In the genomic region with DNA sequence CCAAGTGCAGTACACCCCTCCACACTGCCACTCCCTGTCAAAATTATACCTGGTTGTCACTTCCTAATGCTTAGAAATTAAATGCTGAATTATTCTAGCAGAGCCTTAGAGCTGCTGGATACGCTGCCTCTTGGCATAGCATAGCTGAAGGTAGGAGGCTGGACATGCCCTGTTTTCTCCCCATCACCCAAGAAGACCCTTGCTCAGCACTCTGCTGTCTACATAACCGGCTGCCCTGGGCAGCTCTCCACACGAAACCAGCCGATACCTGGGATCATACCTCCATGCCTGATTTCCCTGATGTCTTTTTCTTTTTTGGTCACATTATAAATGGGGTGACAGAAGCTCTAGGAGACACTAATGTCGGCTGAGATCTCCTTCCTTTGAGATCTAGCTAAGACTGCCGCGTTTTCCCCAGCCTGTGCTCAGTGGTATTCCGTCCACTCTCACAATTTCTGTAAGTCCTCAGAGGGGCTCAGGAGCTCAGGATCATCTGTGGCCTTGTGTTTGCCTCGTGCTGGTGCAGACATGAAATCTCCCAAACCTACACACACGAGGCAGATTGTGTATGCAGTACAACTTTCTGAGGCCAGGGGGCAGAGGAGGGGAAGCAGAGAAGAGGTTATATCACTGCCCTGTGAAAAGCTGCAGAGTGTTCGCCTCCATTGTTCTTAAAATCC, we compare ENCODE assay signal across 8 cellular contexts. TPM values are rescaled to one million over a fixed set of nuclear protein-coding genes. Genes with fewer than 3 reads are reported as not detected.
DNase-seq lines count a peak whose midpoint lies in the region; ATAC-seq, FAIRE-seq and TF ChIP-seq lines count a peak whose summit lies in the region.

No MANE protein-coding gene starts in this region.

- H3K9ac ChIP-seq in K562 (ENCODE audit: insufficient read depth in 1 of 2, low read depth in 2 of 2, low read length in 2 of 2) = peak overlapping the region in 1 of 2 experiments; percentile 16; a peak in 2 of 4 replicates

- no peak for TF ChIP-seq POLR2A in K562 (conservative IDR thresholded peaks at IDR 0.05)

- H3K4me2 ChIP-seq in K562 (ENCODE audit: insufficient read depth, low read length) = no peak overlapping the region; the same call in 1 of the 2 replicates

- H3K4me3 Mint-ChIP-seq in T-helper 17 cell = no peak overlapping the region

- no peaks in the 10 kb centered on the region for H4K20me1 ChIP-seq in K562 (replicated peaks; ENCODE audit: control insufficient read depth, insufficient read depth, low read length)

- H3K4me1 Mint-ChIP-seq in T-helper 17 cell = peaks cover 16% of the 10 kb centered on the region

- DNase-seq in AG20443 (ENCODE audit: low spot score) (peak; percentile 80), NCI-H2081 (lab: John Stamatoyannopoulos, UW) (peak; percentile 58 to 73), T-helper 17 cell (peak in 1 of 3 donors; percentile 55), K562 (ENCODE audit: extremely low read depth in 1 of 4, low spot score in 3 of 4) (peak; percentile 61 to 79 (median 67)), iPS-NIHi7 (ENCODE audit: extremely low spot score) (peak; percentile 71), GOT3 (lab: John Stamatoyannopoulos, UW) (no peak)
- peak; percentile 75 for DNase-seq in stimulated activated CD4-positive, alpha-beta T cell treated with anti-CD3 and anti-CD28 coated beads, Interleukin-15, amount 100 ng/mL, for 24 hours

- in situ Hi-C loops in K562 (cut with MboI) = loop anchor here (5.0 kb wide), 1 partner anchor 103 kb away; no protein-coding TSS in a partner anchor

- no TSS peak for BruUV-seq in K562 (replicated peaks; lab: Mats Ljungman, UMichigan)

- FAIRE-seq in K562 (lab: Jason Lieb, UNC) = peak; percentile 92

- peaks cover 0 to 6% of the 10 kb centered on the region in 2 experiments; a peak in 2 of 5 replicates for H3K4me1 ChIP-seq in K562 (replicated peaks in 1 of 2; ENCODE audit: control insufficient read depth in 2 of 2, insufficient read depth in 2 of 2, low read length in 2 of 2)

- H3K27ac Mint-ChIP-seq in T-helper 17 cell = peak overlapping the region; percentile 57

- intact Hi-C loops in K562 (cut with micrococcal nuclease) = loop anchor here (1.0 to 10.0 kb wide), 2 partner anchors 48 to 685 kb away; no protein-coding TSS in a partner anchor

- ATAC-seq in GM19455 (IDR thresholded peaks at IDR 0.05; ENCODE audit: unreplicated experiment) (peak; percentile 62), T-helper 17 cell (peak; percentile 85), K562 (peak; percentile 92)

- no peak overlapping the region for H3K4me3 ChIP-seq in K562

- TF ChIP-seq CTCF in K562 (IDR thresholded peaks at IDR 0.05 in 2 of 3, conservative IDR thresholded peaks at IDR 0.05 in 1 of 3; ENCODE audit: insufficient read depth in 2 of 3, low read depth in 1 of 3, low read length in 3 of 3) = peak; percentile 80 to 84 (median 82)

- CTCF ChIA-PET in K562 (lab: Yijun Ruan, JAX; ENCODE audit: low intra/inter-chr PET ratio) = interaction anchor here (0.6 to 7.4 kb wide), 5 partner anchors 36 to 685 kb away, joined by 3 to 198 read pairs (median 12); a partner anchor contains a TSS

- peak; percentile 70 to 89 for TF ChIP-seq RAD21 in K562 (CRISPR knock-in tag; conservative IDR thresholded peaks at IDR 0.05 in 1 of 2, IDR thresholded peaks at IDR 0.05 in 1 of 2)

- H3K36me3 ChIP-seq in K562 (ENCODE audit: control insufficient read depth, insufficient read depth, low read length) = no peaks in the 10 kb centered on the region

- peak overlapping the region; percentile 95 for H2AFZ ChIP-seq in K562 (ENCODE audit: low read depth, low read length)

- H3K27me3 Mint-ChIP-seq in T-helper 17 cell = no peaks in the 10 kb centered on the region

- no peaks in the 10 kb centered on the region for H3K27me3 ChIP-seq in K562 (ENCODE audit: control insufficient read depth in 2 of 2, insufficient read depth in 2 of 2, low read length in 2 of 2)

- H3K9me1 ChIP-seq in K562 (ENCODE audit: control insufficient read depth, insufficient read depth, low read length) = no peaks in the 10 kb centered on the region

- TF ChIP-seq EP300 in K562 (IDR thresholded peaks at IDR 0.05; ENCODE audit: low read length) = no peak

- no peaks in the 10 kb centered on the region for H3K9me3 ChIP-seq in T-helper 17 cell (ENCODE audit: control insufficient read depth, low read length, poor library complexity, severe bottlenecking)
- H3K9me3 ChIP-seq in K562 (replicated peaks; ENCODE audit: control insufficient read depth, insufficient read depth, low read depth, low read length) = no peaks in the 10 kb centered on the region

- H3K27ac ChIP-seq in K562 (ENCODE audit: extremely low read depth, low read depth, low read length) = no peak overlapping the region

- POLR2A ChIA-PET in K562 (lab: Yijun Ruan, JAX) = interaction anchor here (0.8 to 4.4 kb wide), 5 partner anchors 9 to 109 kb away, joined by 3 to 17 read pairs (median 5); a partner anchor contains a TSS

- H3K79me2 ChIP-seq in K562 (ENCODE audit: control insufficient read depth, insufficient read depth, low read length) = no peaks in the 10 kb centered on the region

- no peaks in the 10 kb centered on the region for H3K36me3 Mint-ChIP-seq in T-helper 17 cell (ENCODE audit: low read depth)

- 17% methylated on average over 10 of the region's 11 CpGs for WGBS in K562 (ENCODE audit: insufficient coverage, low coverage, missing lambda C conversion rate)

RNA-seq across cellular contexts. Expression of a gene that starts 13.5 kb away (rescaled TPM):
- total RNA-seq in T-helper 17 cell = 100 to 1,000 TPM; 406 to 439 TPM
- total RNA-seq in K562 (2011; cell fraction: chromatin; rRNA removed; ENCODE audit: low replicate concordance) = 0.58 and 3.1 TPM in 2 replicates
- 1.8 and 2.0 TPM in 2 replicates for total RNA-seq in K562 (2011; cell fraction: nucleolus; rRNA removed)
- 0.81 and 1.7 TPM in 2 replicates for total RNA-seq in K562 (2011; cell fraction: nucleoplasm; rRNA removed)
- 0.41 and 0.49 TPM in 2 replicates for total RNA-seq in K562 (2014; rRNA removed)
- 0.07 TPM in 1 of 2 replicates, not detected in the other for total RNA-seq in K562 (2014; rRNA removed; fragmentation: Illumina TruSeq; extraction: Trizol)
- 0.18 and 0.19 TPM in 2 replicates for total RNA-seq in K562 (2015; rRNA removed; fragmentation: Illumina TruSeq; extraction: Trizol)
- 0.80 and 0.98 TPM in 2 replicates for total RNA-seq in K562 (2021)
- 0.35 and 0.39 TPM in 2 replicates for polyA plus RNA-seq in K562 (2011; rRNA removed)
- polyA plus RNA-seq in K562 (2011; cell fraction: cytosol; rRNA removed) = 0.18 and 0.63 TPM in 2 replicates
- 2.9 and 5.1 TPM in 2 replicates for polyA plus RNA-seq in K562 (2011; cell fraction: nucleus; rRNA removed)
- polyA plus RNA-seq in K562 (2012) = 0.76 and 3.9 TPM in 2 replicates
- 0.21 and 0.22 TPM in 2 replicates for polyA plus RNA-seq in K562 (2014; fragmentation: Illumina TruSeq; extraction: Trizol)
- under 1 TPM in 1 of 2 experiments, not detected in 1; 0.06 TPM for polyA plus RNA-seq in K562 (2014; fragmentation: Nextera tagmentation; extraction: Ambion mirVana)
- polyA plus RNA-seq in K562 (2014; rRNA removed) = 0.20 and 0.76 TPM in 2 replicates
- 0.15 and 0.46 TPM in 2 replicates for polyA minus RNA-seq in K562 (2011; rRNA and poly(A)+ RNA removed)
- not detected in 2 replicates for polyA minus RNA-seq in K562 (2011; cell fraction: cytosol; rRNA and poly(A)+ RNA removed)
- 0.81 TPM in 1 of 2 replicates, not detected in the other for polyA minus RNA-seq in K562 (2011; cell fraction: nucleus; rRNA and poly(A)+ RNA removed)

RNA-seq across cellular contexts. Expression of a gene that starts 30.4 kb away (rescaled TPM):
- total RNA-seq in T-helper 17 cell (10 to 100 TPM; 12.5 to 13.5 TPM), K562 (2014; rRNA removed) (2.2 TPM in 2 replicates), K562 (2014; rRNA removed; fragmentation: Illumina TruSeq; extraction: Trizol) (3.6 and 5.0 TPM in 2 replicates), K562 (2015; rRNA removed; fragmentation: Illumina TruSeq; extraction: Trizol) (6.7 and 6.8 TPM in 2 replicates), K562 (2021) (4.0 and 4.5 TPM in 2 replicates)
- 36.2 and 42.2 TPM in 2 replicates for total RNA-seq in K562 (2011; cell fraction: chromatin; rRNA removed; ENCODE audit: low replicate concordance)
- 17.0 and 25.8 TPM in 2 replicates for total RNA-seq in K562 (2011; cell fraction: nucleolus; rRNA removed)
- total RNA-seq in K562 (2011; cell fraction: nucleoplasm; rRNA removed) = 19.2 and 23.9 TPM in 2 replicates
- polyA plus RNA-seq in K562 (2011; rRNA removed) (6.1 and 7.1 TPM in 2 replicates), K562 (2014; fragmentation: Illumina TruSeq; extraction: Trizol) (3.4 and 4.0 TPM in 2 replicates), K562 (2014; fragmentation: Nextera tagmentation; extraction: Ambion mirVana) (1 to 10 TPM in 1 of 2 experiments, under 1 TPM in 1; 0.65 to 1.2 TPM), K562 (2014; rRNA removed) (4.2 and 6.0 TPM in 2 replicates)
- polyA plus RNA-seq in K562 (2011; cell fraction: cytosol; rRNA removed) = 1.4 and 2.2 TPM in 2 replicates
- 22.7 and 23.4 TPM in 2 replicates for polyA plus RNA-seq in K562 (2011; cell fraction: nucleus; rRNA removed)
- 5.3 and 10.9 TPM in 2 replicates for polyA plus RNA-seq in K562 (2012)
- 11.2 and 14.2 TPM in 2 replicates for polyA minus RNA-seq in K562 (2011; rRNA and poly(A)+ RNA removed)
- 1.4 and 2.4 TPM in 2 replicates for polyA minus RNA-seq in K562 (2011; cell fraction: cytosol; rRNA and poly(A)+ RNA removed)
- 9.6 and 20.2 TPM in 2 replicates for polyA minus RNA-seq in K562 (2011; cell fraction: nucleus; rRNA and poly(A)+ RNA removed)

RNA-seq across cellular contexts. Expression of a gene that starts 36.1 kb away (rescaled TPM):
- total RNA-seq in T-helper 17 cell (10 to 100 TPM; 90.9 to 98.0 TPM), K562 (2014; rRNA removed) (22.1 and 27.9 TPM in 2 replicates), K562 (2014; rRNA removed; fragmentation: Illumina TruSeq; extraction: Trizol) (12.0 and 16.2 TPM in 2 replicates), K562 (2015; rRNA removed; fragmentation: Illumina TruSeq; extraction: Trizol) (26.4 and 26.7 TPM in 2 replicates), K562 (2021) (41.0 and 43.0 TPM in 2 replicates)
- total RNA-seq in K562 (2011; cell fraction: chromatin; rRNA removed; ENCODE audit: low replicate concordance) = 58.6 and 187 TPM in 2 replicates
- 122 and 125 TPM in 2 replicates for total RNA-seq in K562 (2011; cell fraction: nucleolus; rRNA removed)
- 80.8 and 84.3 TPM in 2 replicates for total RNA-seq in K562 (2011; cell fraction: nucleoplasm; rRNA removed)
- polyA plus RNA-seq in K562 (2011; rRNA removed) (40.9 and 47.4 TPM in 2 replicates), K562 (2014; fragmentation: Illumina TruSeq; extraction: Trizol) (22.5 and 29.2 TPM in 2 replicates), K562 (2014; fragmentation: Nextera tagmentation; extraction: Ambion mirVana) (1 to 10 TPM in 1 of 2 experiments, under 1 TPM in 1; 0.49 to 2.3 TPM), K562 (2014; rRNA removed) (42.3 and 46.1 TPM in 2 replicates)
- polyA plus RNA-seq in K562 (2011; cell fraction: cytosol; rRNA removed) = 50.7 and 71.9 TPM in 2 replicates
- polyA plus RNA-seq in K562 (2011; cell fraction: nucleus; rRNA removed) = 306 and 320 TPM in 2 replicates
- polyA plus RNA-seq in K562 (2012) = 37.9 and 120 TPM in 2 replicates
- polyA minus RNA-seq in K562 (2011; rRNA and poly(A)+ RNA removed) = 16.2 and 25.4 TPM in 2 replicates
- polyA minus RNA-seq in K562 (2011; cell fraction: cytosol; rRNA and poly(A)+ RNA removed) = 19.1 and 23.3 TPM in 2 replicates
- 68.1 and 83.7 TPM in 2 replicates for polyA minus RNA-seq in K562 (2011; cell fraction: nucleus; rRNA and poly(A)+ RNA removed)

RNA-seq across cellular contexts. Expression of a gene that starts 54.0 kb away (rescaled TPM):
- total RNA-seq in T-helper 17 cell (100 to 1,000 TPM; 112 to 122 TPM), K562 (2014; rRNA removed) (1,235 and 1,392 TPM in 2 replicates), K562 (2014; rRNA removed; fragmentation: Illumina TruSeq; extraction: Trizol) (182 and 199 TPM in 2 replicates), K562 (2015; rRNA removed; fragmentation: Illumina TruSeq; extraction: Trizol) (458 and 535 TPM in 2 replicates), K562 (2021) (536 and 603 TPM in 2 replicates)
- total RNA-seq in K562 (2011; cell fraction: chromatin; rRNA removed; ENCODE audit: low replicate concordance) = 55.0 and 69.6 TPM in 2 replicates
- total RNA-seq in K562 (2011; cell fraction: nucleolus; rRNA removed) = 123 and 139 TPM in 2 replicates
- 112 and 121 TPM in 2 replicates for total RNA-seq in K562 (2011; cell fraction: nucleoplasm; rRNA removed)
- polyA plus RNA-seq in K562 (2011; rRNA removed) (535 and 582 TPM in 2 replicates), K562 (2014; fragmentation: Illumina TruSeq; extraction: Trizol) (154 and 281 TPM in 2 replicates), K562 (2014; fragmentation: Nextera tagmentation; extraction: Ambion mirVana) (100 to 1,000 TPM; 305 to 487 TPM), K562 (2014; rRNA removed) (1,304 and 1,424 TPM in 2 replicates)
- 717 and 760 TPM in 2 replicates for polyA plus RNA-seq in K562 (2011; cell fraction: cytosol; rRNA removed)
- polyA plus RNA-seq in K562 (2011; cell fraction: nucleus; rRNA removed) = 365 and 570 TPM in 2 replicates
- 526 and 547 TPM in 2 replicates for polyA plus RNA-seq in K562 (2012)
- polyA minus RNA-seq in K562 (2011; rRNA and poly(A)+ RNA removed) = 60.5 and 61.2 TPM in 2 replicates
- 88.6 and 115 TPM in 2 replicates for polyA minus RNA-seq in K562 (2011; cell fraction: cytosol; rRNA and poly(A)+ RNA removed)
- polyA minus RNA-seq in K562 (2011; cell fraction: nucleus; rRNA and poly(A)+ RNA removed) = 46.4 and 75.2 TPM in 2 replicates

Comparison
In these comparisons a context has a peak if more than half of its experiments do, and no peak if none do; other contexts are left out.
1. RNA of a gene that starts 13.5 kb away (total RNA-seq): 406 to 439 TPM in T-helper 17 cell; 0.07 to 3.1 TPM in K562; every median in the first group is over 10 times any median in the second.
2. Peak in every context shown above with its lines, with median percentiles within 50 percentile points of each other: ATAC-seq.